15 cellular contexts compared by ENCODE assay signal in the genomic region with DNA sequence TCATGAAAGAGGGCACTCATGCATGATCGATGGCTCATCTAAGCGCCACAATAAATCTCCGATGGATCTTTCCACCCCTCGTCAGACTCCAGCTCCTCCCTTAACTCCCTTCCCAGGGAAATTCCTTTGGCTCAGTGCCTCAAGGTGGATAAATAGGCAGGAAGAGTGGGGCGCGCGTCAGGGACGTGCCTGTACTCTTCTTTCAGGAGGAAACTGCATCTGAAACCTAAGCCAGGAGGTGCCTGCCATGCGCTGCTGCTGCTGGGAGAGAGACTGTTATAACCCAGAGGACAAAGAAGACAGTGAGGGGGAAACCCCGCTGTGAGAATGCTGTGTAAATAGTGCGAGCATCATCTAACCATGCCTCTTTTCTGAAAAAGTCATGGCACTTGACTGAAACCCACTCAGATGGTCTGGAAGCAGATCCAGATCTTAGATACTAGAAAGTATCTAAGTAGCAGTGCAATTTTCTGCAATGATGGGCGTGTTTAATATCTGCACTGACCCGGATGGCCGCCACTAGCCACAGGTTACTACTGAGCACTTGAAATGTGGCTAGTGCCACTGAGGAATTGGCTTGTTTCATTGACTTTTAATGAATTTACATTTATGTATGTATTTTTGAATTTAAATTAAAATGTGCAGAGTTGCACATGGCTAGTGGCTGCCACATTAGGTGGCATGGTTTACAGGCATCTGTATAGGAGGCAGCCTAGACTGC.
DNase-seq lines count a peak whose midpoint lies in the region; ATAC-seq and TF ChIP-seq lines count a peak whose summit lies in the region.
"Had no signal": no experiment of that assay in that cellular context is flagged by ENCODE, and none has a peak within 500 bp of the region (broad histone marks: within the 10 kb centered on the region; RNA-seq: fewer than 3 reads in every experiment).

No MANE protein-coding gene starts in this region.

- ATAC-seq in SK-N-SH treated with all-trans-retinoic acid at 6 μM for 48 hours (no peak), HG02970 (IDR thresholded peaks at IDR 0.05; ENCODE audit: low FRiP score, unreplicated experiment) (no peak)
- ATAC-seq: sciatic nerve; stimulated activated naive CD8-positive, alpha-beta T cell treated with anti-CD3 and anti-CD28 coated beads, Interleukin-15, amount 100 ng/mL, for 72 hours had no signal

- TF ChIP-seq POLR2A in sigmoid colon (IDR thresholded peaks at IDR 0.05): no peak

- in situ Hi-C loops in Caki2 (cut with HindIII; ENCODE audit: low pct_unique_long_range_greater_than_20kb, low sequenced_read_pairs): no loop called here

- H3K4me3 ChIP-seq in sigmoid colon: no peak overlapping the region

- H3K36me3 Mint-ChIP-seq in endothelial cell (ENCODE audit: low read depth, unreplicated experiment): no peaks in the 10 kb centered on the region
- H3K36me3 Mint-ChIP-seq: activated naive CD8-positive, alpha-beta T cell treated with anti-CD3 and anti-CD28 coated beads, Interleukin-2, amount 10 ng/mL, durations not matched to agents 7 days and 5 days had no signal

- no peaks in the 10 kb centered on the region for H3K36me3 ChIP-seq in sigmoid colon

- 24 to 66% methylated on average over 14 of the region's 14 CpGs for WGBS in sigmoid colon, 2 donors

- peaks cover 6% of the 10 kb centered on the region for H3K27me3 Mint-ChIP-seq in endothelial cell (ENCODE audit: unreplicated experiment)
- H3K27me3 Mint-ChIP-seq: activated naive CD8-positive, alpha-beta T cell treated with anti-CD3 and anti-CD28 coated beads, Interleukin-2, amount 10 ng/mL, durations not matched to agents 7 days and 5 days had no signal

- no peaks in the 10 kb centered on the region for H3K4me1 ChIP-seq in sigmoid colon

- H3K4me1 Mint-ChIP-seq in endothelial cell (ENCODE audit: unreplicated experiment): peaks cover 5% of the 10 kb centered on the region
- H3K4me1 Mint-ChIP-seq: activated naive CD8-positive, alpha-beta T cell treated with anti-CD3 and anti-CD28 coated beads, Interleukin-2, amount 10 ng/mL, durations not matched to agents 7 days and 5 days; stimulated activated naive CD8-positive, alpha-beta T cell treated with anti-CD3 and anti-CD28 coated beads, Interleukin-15, amount 100 ng/mL, for 72 hours had no signal

- no peak overlapping the region for H3K27ac ChIP-seq in sigmoid colon

- intact Hi-C loops in sigmoid colon (cut with DNase I): no loop called here

- H3K9me3 Mint-ChIP-seq in endothelial cell (ENCODE audit: unreplicated experiment): no peaks in the 10 kb centered on the region
- H3K9me3 Mint-ChIP-seq: activated naive CD8-positive, alpha-beta T cell treated with anti-CD3 and anti-CD28 coated beads, Interleukin-2, amount 10 ng/mL, durations not matched to agents 7 days and 5 days; stimulated activated naive CD8-positive, alpha-beta T cell treated with anti-CD3 and anti-CD28 coated beads, Interleukin-15, amount 100 ng/mL, for 72 hours had no signal

- DNase-seq in Caki2 (ENCODE audit: low read depth): peak; percentile 92
- peak; percentile 92 to 96 for DNase-seq in NCI-H187 (lab: John Stamatoyannopoulos, UW)
- peak; percentile 28 for DNase-seq in astrocyte of the hippocampus (ENCODE audit: low read depth, low spot score)
- DNase-seq in left kidney (ENCODE audit: low read depth, low spot score): peak; percentile 98
- DNase-seq in endothelial cell (ENCODE audit: low spot score): no peak
- no peak for DNase-seq in sigmoid colon
- DNase-seq: activated naive CD8-positive, alpha-beta T cell treated with anti-CD3 and anti-CD28 coated beads, Interleukin-2, amount 10 ng/mL, durations not matched to agents 7 days and 5 days; cortex of kidney; EL; NCI-H526 treated with DMSO at 0.1 percent for 48 hours; SIG-M5; stimulated activated naive CD8-positive, alpha-beta T cell treated with anti-CD3 and anti-CD28 coated beads, Interleukin-15, amount 100 ng/mL, for 72 hours had no signal

- no peaks in the 10 kb centered on the region for H3K27me3 ChIP-seq in sigmoid colon

- H3K4me3 Mint-ChIP-seq in endothelial cell (ENCODE audit: unreplicated experiment): no peak overlapping the region
- H3K4me3 Mint-ChIP-seq: activated naive CD8-positive, alpha-beta T cell treated with anti-CD3 and anti-CD28 coated beads, Interleukin-2, amount 10 ng/mL, durations not matched to agents 7 days and 5 days; stimulated activated naive CD8-positive, alpha-beta T cell treated with anti-CD3 and anti-CD28 coated beads, Interleukin-15, amount 100 ng/mL, for 72 hours had no signal

- no peak overlapping the region for H3K27ac Mint-ChIP-seq in endothelial cell (ENCODE audit: unreplicated experiment)
- H3K27ac Mint-ChIP-seq: activated naive CD8-positive, alpha-beta T cell treated with anti-CD3 and anti-CD28 coated beads, Interleukin-2, amount 10 ng/mL, durations not matched to agents 7 days and 5 days; stimulated activated naive CD8-positive, alpha-beta T cell treated with anti-CD3 and anti-CD28 coated beads, Interleukin-15, amount 100 ng/mL, for 72 hours had no signal

- H3K9me3 ChIP-seq in sigmoid colon: no peaks in the 10 kb centered on the region

- TF ChIP-seq CTCF in endothelial cell (IDR thresholded peaks at IDR 0.05; ENCODE audit: unreplicated experiment): no peak
- TF ChIP-seq CTCF in sigmoid colon (IDR thresholded peaks at IDR 0.05): no peak

- no peak for TF ChIP-seq EP300 in sigmoid colon (IDR thresholded peaks at IDR 0.05)

TF ChIP-seq in SK-N-SH treated with all-trans-retinoic acid at 6 μM for 48 hours, 23 proteins besides CTCF, POLR2A, EP300 and RAD21:
- TF ChIP-seq RARB (CRISPR knock-in tag; IDR thresholded peaks at IDR 0.05) (no peak), PPARA (CRISPR knock-in tag; IDR thresholded peaks at IDR 0.05; ENCODE audit: borderline replicate concordance) (no peak), OSR1 (CRISPR knock-in tag; IDR thresholded peaks at IDR 0.05) (no peak), CSDC2 (CRISPR knock-in tag; IDR thresholded peaks at IDR 0.05) (no peak), BACH2 (CRISPR knock-in tag; IDR thresholded peaks at IDR 0.05; ENCODE audit: borderline replicate concordance) (no peak)
- TF ChIP-seq, protein P1, sequence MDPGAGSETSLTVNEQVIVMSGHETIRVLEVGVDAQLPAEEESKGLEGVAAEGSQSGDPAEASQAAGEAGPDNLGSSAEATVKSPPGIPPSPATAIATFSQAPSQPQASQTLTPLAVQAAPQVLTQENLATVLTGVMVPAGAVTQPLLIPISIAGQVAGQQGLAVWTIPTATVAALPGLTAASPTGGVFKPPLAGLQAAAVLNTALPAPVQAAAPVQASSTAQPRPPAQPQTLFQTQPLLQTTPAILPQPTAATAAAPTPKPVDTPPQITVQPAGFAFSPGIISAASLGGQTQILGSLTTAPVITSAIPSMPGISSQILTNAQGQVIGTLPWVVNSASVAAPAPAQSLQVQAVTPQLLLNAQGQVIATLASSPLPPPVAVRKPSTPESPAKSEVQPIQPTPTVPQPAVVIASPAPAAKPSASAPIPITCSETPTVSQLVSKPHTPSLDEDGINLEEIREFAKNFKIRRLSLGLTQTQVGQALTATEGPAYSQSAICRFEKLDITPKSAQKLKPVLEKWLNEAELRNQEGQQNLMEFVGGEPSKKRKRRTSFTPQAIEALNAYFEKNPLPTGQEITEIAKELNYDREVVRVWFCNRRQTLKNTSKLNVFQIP (CRISPR knock-in tag; IDR thresholded peaks at IDR 0.05; ENCODE audit: borderline replicate concordance, low read depth): no peak
- TF ChIP-seq, protein P2, sequence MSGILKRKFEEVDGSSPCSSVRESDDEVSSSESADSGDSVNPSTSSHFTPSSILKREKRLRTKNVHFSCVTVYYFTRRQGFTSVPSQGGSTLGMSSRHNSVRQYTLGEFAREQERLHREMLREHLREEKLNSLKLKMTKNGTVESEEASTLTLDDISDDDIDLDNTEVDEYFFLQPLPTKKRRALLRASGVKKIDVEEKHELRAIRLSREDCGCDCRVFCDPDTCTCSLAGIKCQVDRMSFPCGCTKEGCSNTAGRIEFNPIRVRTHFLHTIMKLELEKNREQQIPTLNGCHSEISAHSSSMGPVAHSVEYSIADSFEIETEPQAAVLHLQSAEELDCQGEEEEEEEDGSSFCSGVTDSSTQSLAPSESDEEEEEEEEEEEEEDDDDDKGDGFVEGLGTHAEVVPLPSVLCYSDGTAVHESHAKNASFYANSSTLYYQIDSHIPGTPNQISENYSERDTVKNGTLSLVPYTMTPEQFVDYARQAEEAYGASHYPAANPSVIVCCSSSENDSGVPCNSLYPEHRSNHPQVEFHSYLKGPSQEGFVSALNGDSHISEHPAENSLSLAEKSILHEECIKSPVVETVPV (CRISPR knock-in tag; IDR thresholded peaks at IDR 0.05): no peak
TF ChIP-seq in SK-N-SH treated with all-trans-retinoic acid at 6 μM for 48 hours: peak in this region for 0.

Comparison
In these comparisons a context has a peak if more than half of its experiments do, and no peak if none do; other contexts are left out.
1. DNase-seq: peak in Caki2 (single experiment), NCI-H187 (2 of 2), astrocyte of the hippocampus (single experiment) and left kidney (single experiment); none in endothelial cell (single experiment) and sigmoid colon (single experiment).